ENCODE assay signal across 1 cellular context in genomic region chr5:151156732-151157402, GRCh38.
TF ChIP-seq lines count a peak whose summit lies in the region.

No MANE protein-coding gene starts in this region.

TF ChIP-seq in endothelial cell of umbilical vein, 7 proteins besides CTCF, POLR2A, EP300 and RAD21 (continued from another document):
- no peak for TF ChIP-seq GATA2 (IDR thresholded peaks at IDR 0.05; ENCODE audit: insufficient read depth, insufficient read length, low read depth, low read length)
- TF ChIP-seq MAX (IDR thresholded peaks at IDR 0.05; ENCODE audit: insufficient read depth, insufficient read length), result no peak
- TF ChIP-seq FOS (IDR thresholded peaks at IDR 0.05; ENCODE audit: borderline replicate concordance, insufficient read depth, low read length), result no peak
- no peak for TF ChIP-seq EZH2 (IDR thresholded peaks at IDR 0.05; ENCODE audit: borderline replicate concordance, low read depth, low read length, severe bottlenecking)
